Comparison of ENCODE assay signal across 19 cellular contexts in the genomic region with DNA sequence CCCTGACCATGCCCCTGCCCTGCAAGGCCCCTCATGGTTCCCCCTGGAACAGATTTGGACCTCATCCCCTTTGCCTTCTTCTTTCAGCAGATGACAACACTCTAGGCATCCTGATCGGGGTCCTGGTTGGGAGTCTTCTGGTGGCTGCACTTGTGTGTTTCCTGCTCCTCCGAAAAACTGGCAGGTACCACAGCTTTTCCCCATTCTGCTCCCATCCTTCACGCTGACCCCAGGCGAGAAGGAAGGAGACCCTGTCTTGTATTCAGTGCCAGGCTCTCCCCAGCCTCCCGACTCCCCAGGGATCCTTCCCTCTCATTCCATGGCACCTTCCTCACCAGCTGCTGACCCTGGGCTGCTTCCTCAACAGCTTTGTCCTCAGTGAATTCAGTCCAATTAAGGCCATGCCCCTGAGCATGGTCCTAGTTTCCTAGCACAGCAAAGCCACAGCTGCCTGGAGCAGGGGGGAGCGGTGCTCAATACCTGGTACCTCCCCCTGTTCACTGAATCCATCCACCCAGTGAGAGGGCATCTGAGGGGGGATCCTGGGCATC. TPM values are rescaled to one million over a fixed set of nuclear protein-coding genes. Genes with fewer than 3 reads are reported as not detected.
DNase-seq lines count a peak whose midpoint lies in the region; ATAC-seq and TF ChIP-seq lines count a peak whose summit lies in the region.
"Had no signal": no experiment of that assay in that cellular context is flagged by ENCODE, and none has a peak within 500 bp of the region (broad histone marks: within the 10 kb centered on the region; RNA-seq: fewer than 3 reads in every experiment).

No MANE protein-coding gene starts in this region.

- CTCF ChIA-PET in HEK293T (lab: Yijun Ruan, JAX), result no interaction called here

- no peaks in the 10 kb centered on the region for H4K20me1 ChIP-seq in osteoblast (ENCODE audit: insufficient read depth, low read length)

- no peak for TF ChIP-seq POLR2A in esophagus muscularis mucosa (IDR thresholded peaks at IDR 0.05; ENCODE audit: low read depth)

- peak overlapping the region; percentile 72 for H3K27ac Mint-ChIP-seq in stimulated activated effector memory CD8-positive, alpha-beta T cell treated with anti-CD3 and anti-CD28 coated beads, Interleukin-12 subunit alpha, Interleukin-12 subunit beta, amount 100 ng/mL, for 72 hours

- DNase-seq in esophagus muscularis mucosa (ENCODE audit: extremely low spot score) (peak; percentile 55), osteoblast (ENCODE audit: insufficient read length, low spot score, missing footprints) (peak; percentile 62), NCI-H1417 (lab: John Stamatoyannopoulos, UW) (no peak), HEK293T (ENCODE audit: extremely low spot score) (no peak)
- no peak for DNase-seq in stimulated activated effector memory CD8-positive, alpha-beta T cell treated with anti-CD3 and anti-CD28 coated beads, Interleukin-12 subunit alpha, Interleukin-12 subunit beta, amount 100 ng/mL, for 72 hours (ENCODE audit: low spot score in 2 of 2)
- DNase-seq: 8988T; ACHN; BE2C; C1 segment of cervical spinal cord; CD4-positive, alpha-beta memory T cell; CD4-positive, CD25-positive, alpha-beta regulatory T cell; CD8-positive, alpha-beta memory T cell; COR-L47; DMS79 treated with DMSO at 0.1 percent for 48 hours; GF-D8 had no signal

- POLR2A ChIA-PET in HEK293T (lab: Yijun Ruan, JAX), result no interaction called here

- peaks cover 0 to 46% (median 0%) of the 10 kb centered on the region in 4 donors for H3K27me3 ChIP-seq in esophagus muscularis mucosa
- no peaks in the 10 kb centered on the region for H3K27me3 ChIP-seq in osteoblast (ENCODE audit: insufficient read depth, low read length)
- H3K27me3 ChIP-seq: BE2C, BLaER1 had no signal

- no peak overlapping the region for H3K27ac ChIP-seq in esophagus muscularis mucosa (replicated peaks in 1 of 4)
- H3K27ac ChIP-seq in osteoblast (ENCODE audit: low read depth, low read length), result no peak overlapping the region
- H3K27ac ChIP-seq: BLaER1 had no signal

- no peak for TF ChIP-seq EP300 in esophagus muscularis mucosa (IDR thresholded peaks at IDR 0.05)

- H3K9me3 Mint-ChIP-seq in stimulated activated effector memory CD8-positive, alpha-beta T cell treated with anti-CD3 and anti-CD28 coated beads, Interleukin-12 subunit alpha, Interleukin-12 subunit beta, amount 100 ng/mL, for 72 hours, result no peaks in the 10 kb centered on the region

- H3K4me1 Mint-ChIP-seq in stimulated activated effector memory CD8-positive, alpha-beta T cell treated with anti-CD3 and anti-CD28 coated beads, Interleukin-12 subunit alpha, Interleukin-12 subunit beta, amount 100 ng/mL, for 72 hours, result peaks cover 9% of the 10 kb centered on the region
- H3K4me1 Mint-ChIP-seq: CD14-positive monocyte; CD8-positive, alpha-beta memory T cell had no signal

- H3K4me3 Mint-ChIP-seq in stimulated activated effector memory CD8-positive, alpha-beta T cell treated with anti-CD3 and anti-CD28 coated beads, Interleukin-12 subunit alpha, Interleukin-12 subunit beta, amount 100 ng/mL, for 72 hours, result no peak overlapping the region
- H3K4me3 Mint-ChIP-seq: CD14-positive monocyte; CD4-positive, alpha-beta memory T cell; CD4-positive, CD25-positive, alpha-beta regulatory T cell; CD8-positive, alpha-beta memory T cell had no signal

- intact Hi-C loops in esophagus muscularis mucosa (cut with DNase I), result no loop called here

- H3K9me3 ChIP-seq in esophagus muscularis mucosa (peaks cover 0 to 27% (median 11%) of the 10 kb centered on the region in 4 donors), osteoblast (ENCODE audit: low read depth, low read length) (no peaks in the 10 kb centered on the region)
- H3K9me3 ChIP-seq: BE2C had no signal

- H3K4me1 ChIP-seq in esophagus muscularis mucosa (no peaks in the 10 kb centered on the region), osteoblast (ENCODE audit: insufficient read depth, low read length) (no peaks in the 10 kb centered on the region)
- H3K4me1 ChIP-seq: BE2C, BLaER1 had no signal

- no peaks in the 10 kb centered on the region for H3K79me2 ChIP-seq in osteoblast (ENCODE audit: insufficient read depth, low read length)

- no peak overlapping the region for H3K4me2 ChIP-seq in osteoblast (ENCODE audit: insufficient read depth, low read length)
- H3K4me2 ChIP-seq: BLaER1 had no signal

- no peak for ATAC-seq in stimulated activated effector memory CD8-positive, alpha-beta T cell treated with anti-CD3 and anti-CD28 coated beads, Interleukin-12 subunit alpha, Interleukin-12 subunit beta, amount 100 ng/mL, for 72 hours
- no peak for ATAC-seq in GM21723 (IDR thresholded peaks at IDR 0.05; ENCODE audit: unreplicated experiment)

- TF ChIP-seq CTCF in esophagus muscularis mucosa (IDR thresholded peaks at IDR 0.05) (no peak), osteoblast (IDR thresholded peaks at IDR 0.05; ENCODE audit: extremely low read depth, low read depth, low read length) (no peak)

- no peak overlapping the region for H2AFZ ChIP-seq in osteoblast (ENCODE audit: low read length)

- H3K36me3 Mint-ChIP-seq in stimulated activated effector memory CD8-positive, alpha-beta T cell treated with anti-CD3 and anti-CD28 coated beads, Interleukin-12 subunit alpha, Interleukin-12 subunit beta, amount 100 ng/mL, for 72 hours, result peaks cover 48% of the 10 kb centered on the region

- no peak overlapping the region for H3K4me3 ChIP-seq in esophagus muscularis mucosa
- H3K4me3 ChIP-seq in osteoblast (ENCODE audit: insufficient read depth, low read length), result no peak overlapping the region
- H3K4me3 ChIP-seq: BLaER1 had no signal

- H3K36me3 ChIP-seq in esophagus muscularis mucosa (no peaks in the 10 kb centered on the region), osteoblast (ENCODE audit: insufficient read depth, low read length) (no peaks in the 10 kb centered on the region)
- H3K36me3 ChIP-seq: BE2C had no signal

- 59% methylated on average over 5 of the region's 6 CpGs for WGBS in esophagus muscularis mucosa

TF ChIP-seq in HEK293T, 16 proteins besides CTCF, POLR2A, EP300 and RAD21:
- TF ChIP-seq L3MBTL2 (conservative IDR thresholded peaks at IDR 0.05), result no peak
- TF ChIP-seq SP1 (IDR thresholded peaks at IDR 0.05), result no peak
- no peak for TF ChIP-seq ZNF384 (IDR thresholded peaks at IDR 0.05)
- TF ChIP-seq, protein P1, sequence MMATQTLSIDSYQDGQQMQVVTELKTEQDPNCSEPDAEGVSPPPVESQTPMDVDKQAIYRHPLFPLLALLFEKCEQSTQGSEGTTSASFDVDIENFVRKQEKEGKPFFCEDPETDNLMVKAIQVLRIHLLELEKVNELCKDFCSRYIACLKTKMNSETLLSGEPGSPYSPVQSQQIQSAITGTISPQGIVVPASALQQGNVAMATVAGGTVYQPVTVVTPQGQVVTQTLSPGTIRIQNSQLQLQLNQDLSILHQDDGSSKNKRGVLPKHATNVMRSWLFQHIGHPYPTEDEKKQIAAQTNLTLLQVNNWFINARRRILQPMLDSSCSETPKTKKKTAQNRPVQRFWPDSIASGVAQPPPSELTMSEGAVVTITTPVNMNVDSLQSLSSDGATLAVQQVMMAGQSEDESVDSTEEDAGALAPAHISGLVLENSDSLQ (IDR thresholded peaks at IDR 0.05), result no peak
- no peak for TF ChIP-seq NFRKB (IDR thresholded peaks at IDR 0.05)
- TF ChIP-seq FOXA1 (IDR thresholded peaks at IDR 0.05), result no peak
- no peak for TF ChIP-seq SUZ12 (IDR thresholded peaks at IDR 0.05)
- no peak for TF ChIP-seq FOXM1 (IDR thresholded peaks at IDR 0.05; ENCODE audit: borderline replicate concordance)
- no peak for TF ChIP-seq CTBP1 (IDR thresholded peaks at IDR 0.05; ENCODE audit: borderline replicate concordance)
- TF ChIP-seq LEF1 (IDR thresholded peaks at IDR 0.05; ENCODE audit: borderline replicate concordance), result no peak
- TF ChIP-seq TARDBP (IDR thresholded peaks at IDR 0.05), result no peak
- no peak for TF ChIP-seq HDGF (IDR thresholded peaks at IDR 0.05; ENCODE audit: borderline replicate concordance)
- no peak for TF ChIP-seq ARNT (IDR thresholded peaks at IDR 0.05)
- no peak for TF ChIP-seq FOXK2 (IDR thresholded peaks at IDR 0.05)
- TF ChIP-seq BHLHE40 (IDR thresholded peaks at IDR 0.05; ENCODE audit: borderline replicate concordance), result no peak

RNA-seq across cellular contexts. Expression of a gene that starts 8.4 kb away (rescaled TPM):
- total RNA-seq in esophagus muscularis mucosa, result 1 to 10 TPM in 1 of 4 donors, under 1 TPM in 1, not detected in 2; 0.83 to 1.8 TPM
- not detected in 2 replicates for total RNA-seq in osteoblast

RNA-seq across cellular contexts. Expression of a gene that starts 42.5 kb away (rescaled TPM):
- total RNA-seq in esophagus muscularis mucosa (1 to 10 TPM in 2 of 4 donors, under 1 TPM in 2; 0.46 to 3.3 (median 1.1) TPM), osteoblast (not detected in 2 replicates)
- total RNA-seq: A673; CD8-positive, alpha-beta memory T cell had no signal

Comparison
In these comparisons a context has a peak if more than half of its experiments do, and no peak if none do; other contexts are left out.
1. DNase-seq: peak in esophagus muscularis mucosa (single experiment) and osteoblast (single experiment); none in stimulated activated effector memory CD8-positive, alpha-beta T cell treated with anti-CD3 and anti-CD28 coated beads, Interleukin-12 subunit alpha, Interleukin-12 subunit beta, amount 100 ng/mL, for 72 hours (0 of 2), NCI-H1417 (0 of 3) and HEK293T (single experiment).